Comparison of ENCODE assay signal across 22 cellular contexts in genomic region chr9:125426926-125427325, GRCh38.
"Had no signal": no experiment of that assay in that cellular context is flagged by ENCODE, and none has a peak within 500 bp of the region (broad histone marks: within the 10 kb centered on the region; RNA-seq: fewer than 3 reads in every experiment).

No MANE protein-coding gene starts in this region.

- H3K4me3 Mint-ChIP-seq: IgD-negative memory B cell had no signal

- DNase-seq: Kasumi-1, MM.1S, NCI-H1092 treated with DMSO at 0.1 percent for 48 hours, NCI-H1436, NCI-H187, NCI-H2029, NCI-H2081 treated with DMSO at 0.1 percent for 48 hours, NCI-H2171, NCI-H226, NCI-H446, NCI-H510A, NCI-H524 treated with DMSO at 0.1 percent for 48 hours, NCI-H69, NCI-H774, PC-3, SHP77 treated with DMSO at 0.1 percent for 48 hours, SJCRH30 had no signal

- H3K4me2 ChIP-seq: KMS-11 had no signal

- H3K9ac ChIP-seq: KMS-11 had no signal

- H3K27me3 ChIP-seq: SJCRH30 had no signal

- H3K9me3 Mint-ChIP-seq: IgD-negative memory B cell had no signal

- H3K9me3 ChIP-seq: SJCRH30 had no signal

- H3K4me3 ChIP-seq: K562, SJCRH30 had no signal

- H3K27me3 Mint-ChIP-seq: IgD-negative memory B cell had no signal

- H3K36me3 ChIP-seq: SJCRH30 had no signal

- H3K4me1 ChIP-seq: SJCRH30 had no signal

- FAIRE-seq: K562 had no signal

- H3K27ac ChIP-seq: KMS-11, RWPE1, SJCRH30 had no signal

- H3K27ac Mint-ChIP-seq: IgD-negative memory B cell had no signal

- ATAC-seq: PC-3, SK-N-SH treated with all-trans-retinoic acid at 6 μM for 48 hours had no signal
